In the genomic region with DNA sequence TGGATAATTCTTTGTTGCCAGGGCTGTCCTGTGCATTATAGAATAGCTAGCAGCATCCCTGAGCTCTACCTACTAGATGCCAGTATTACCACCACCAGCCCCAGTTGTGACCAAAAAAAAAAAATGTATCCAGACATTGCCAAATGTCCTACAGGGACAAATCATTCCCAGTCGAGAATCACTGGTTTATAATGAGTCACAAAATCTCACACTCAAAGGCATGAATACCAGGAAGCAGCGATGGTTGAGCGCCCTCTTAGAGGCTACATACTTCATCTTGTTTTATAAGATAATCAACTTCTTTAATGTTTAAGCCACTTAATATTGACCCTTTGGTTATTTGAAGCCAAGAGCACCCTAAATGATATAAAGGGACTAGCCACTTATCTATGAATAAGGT, we compare ENCODE assay signal across 9 cellular contexts.
"Had no signal": no experiment of that assay in that cellular context is flagged by ENCODE, and none has a peak within 500 bp of the region (broad histone marks: within the 10 kb centered on the region; RNA-seq: fewer than 3 reads in every experiment).

No MANE protein-coding gene starts in this region.

- H3K4me1 ChIP-seq: HAP-1 had no signal

- H3K36me3 ChIP-seq: HAP-1 had no signal

- FAIRE-seq: H1, H54, HTR-8/SVneo, K562 had no signal

- H3K4me3 ChIP-seq: GM23338, HAP-1, K562 had no signal

- H3K9me3 ChIP-seq: HAP-1 had no signal

- H3K27ac ChIP-seq: HL-60 had no signal

- DNase-seq: HFFc6, IMR-90 had no signal
